Comparison of ENCODE assay signal across 19 cellular contexts in the genomic region with DNA sequence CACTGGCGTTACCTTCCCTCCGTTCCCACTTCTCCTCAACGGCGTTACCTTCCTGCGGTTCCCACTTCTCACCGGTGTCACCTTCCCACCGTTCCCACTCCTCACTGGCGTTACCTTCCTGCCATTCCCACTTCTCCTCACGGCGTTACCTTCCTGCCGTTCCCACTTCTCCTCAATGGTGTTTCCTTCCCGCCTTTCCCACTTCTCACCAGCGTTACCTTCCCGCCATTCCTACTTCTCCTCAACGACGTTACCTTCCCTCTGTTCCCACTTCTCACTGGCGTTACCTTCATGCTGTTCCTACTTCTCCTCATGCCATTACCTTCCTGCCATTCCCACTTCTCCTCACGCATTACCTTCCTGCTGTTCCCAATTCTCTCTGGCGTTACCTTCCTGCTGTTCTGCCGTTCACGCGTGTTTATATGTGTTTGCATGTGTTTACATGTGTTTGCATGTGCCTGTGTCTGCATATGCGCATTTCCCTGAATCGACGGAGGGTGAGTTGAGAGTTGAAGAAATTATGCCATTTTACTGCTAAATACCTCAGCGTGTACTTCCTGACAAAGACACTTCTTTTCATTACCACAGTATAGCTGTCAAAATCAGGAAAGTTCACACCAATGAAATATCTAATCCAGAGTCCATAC. TPM values are rescaled to one million over a fixed set of nuclear protein-coding genes. Genes with fewer than 3 reads are reported as not detected.
DNase-seq lines count a peak whose midpoint lies in the region; ATAC-seq, FAIRE-seq and TF ChIP-seq lines count a peak whose summit lies in the region.
"Had no signal": no experiment of that assay in that cellular context is flagged by ENCODE, and none has a peak within 500 bp of the region (broad histone marks: within the 10 kb centered on the region; RNA-seq: fewer than 3 reads in every experiment).

No MANE protein-coding gene starts in this region.

- peaks cover 7 to 24% (median 16%) of the 10 kb centered on the region in 4 donors for H3K4me1 Mint-ChIP-seq in CD4-positive, CD25-positive, alpha-beta regulatory T cell
- peaks cover 16 to 22% (median 21%) of the 10 kb centered on the region in 4 donors for H3K4me1 Mint-ChIP-seq in naive thymus-derived CD8-positive, alpha-beta T cell

- H3K27me3 Mint-ChIP-seq in CD4-positive, CD25-positive, alpha-beta regulatory T cell = peaks cover 17% of the 10 kb centered on the region
- peaks cover 17 to 27% (median 21%) of the 10 kb centered on the region in 5 donors for H3K27me3 Mint-ChIP-seq in naive thymus-derived CD8-positive, alpha-beta T cell

- H3K4me2 ChIP-seq in endothelial cell of umbilical vein (ENCODE audit: insufficient read depth, low read length) = no peak overlapping the region
- H3K4me2 ChIP-seq: smooth muscle cell had no signal

- DNase-seq in CD4-positive, CD25-positive, alpha-beta regulatory T cell = peak in 1 of 3 donors; percentile 18
- peak; percentile 74 for DNase-seq in HEK293T (ENCODE audit: extremely low spot score)
- peak; percentile 9 for DNase-seq in endothelial cell of umbilical vein (ENCODE audit: low read depth, low spot score)
- DNase-seq in naive thymus-derived CD8-positive, alpha-beta T cell = no peak
- DNase-seq in NCI-H526 treated with DMSO at 0.1 percent for 48 hours (lab: John Stamatoyannopoulos, UW) = no peak
- DNase-seq in GM10248 (ENCODE audit: extremely low spot score) = no peak
- no peak for DNase-seq in cerebellum (ENCODE audit: low spot score)
- DNase-seq: activated CD4-positive, alpha-beta T cell treated with anti-CD3 and anti-CD28 coated beads for 4 hours; amniotic stem cell; CD8-positive, alpha-beta memory T cell; DMS79 treated with DMSO at 0.1 percent for 48 hours; Karpas-422; NCI-H1092 treated with DMSO at 0.1 percent for 48 hours; NCI-H2107; SHP77 had no signal

- H3K9me3 ChIP-seq in CD4-positive, CD25-positive, alpha-beta regulatory T cell (ENCODE audit: control insufficient read depth in 2 of 2, low read length in 2 of 2) = no peaks in the 10 kb centered on the region
- H3K9me3 ChIP-seq in endothelial cell of umbilical vein (replicated peaks; ENCODE audit: control insufficient read depth, insufficient read depth, low read length) = no peaks in the 10 kb centered on the region

- H3K27me3 ChIP-seq in CD4-positive, CD25-positive, alpha-beta regulatory T cell (ENCODE audit: control insufficient read depth, insufficient read depth, low read length) = peaks cover 5% of the 10 kb centered on the region
- peaks cover 2% of the 10 kb centered on the region in 2 experiments for H3K27me3 ChIP-seq in endothelial cell of umbilical vein (ENCODE audit: control insufficient read depth in 2 of 2, insufficient read depth in 2 of 2, low read length in 2 of 2)

- peaks cover 0 to 4% (median 0%) of the 10 kb centered on the region in 7 donors for H3K9me3 Mint-ChIP-seq in CD4-positive, CD25-positive, alpha-beta regulatory T cell
- H3K9me3 Mint-ChIP-seq in naive thymus-derived CD8-positive, alpha-beta T cell = peaks cover 0 to 5% (median 0%) of the 10 kb centered on the region in 9 donors
- H3K9me3 Mint-ChIP-seq: nephron had no signal

- no peak overlapping the region for H3K9ac ChIP-seq in endothelial cell of umbilical vein (replicated peaks; ENCODE audit: extremely low read depth, insufficient read depth, low read length)

- no peaks in the 10 kb centered on the region for H3K36me3 Mint-ChIP-seq in CD4-positive, CD25-positive, alpha-beta regulatory T cell
- H3K36me3 Mint-ChIP-seq in naive thymus-derived CD8-positive, alpha-beta T cell = no peaks in the 10 kb centered on the region

- POLR2A ChIA-PET in HEK293T (lab: Yijun Ruan, JAX) = no interaction called here
- POLR2A ChIA-PET in endothelial cell of umbilical vein (lab: Charles Lee) = no interaction called here
- POLR2A ChIA-PET in naive thymus-derived CD8-positive, alpha-beta T cell (lab: Charles Lee) = no interaction called here
- POLR2A ChIA-PET in GM10248 (lab: Yijun Ruan, JAX) = no interaction called here

- H3K4me3 Mint-ChIP-seq in CD4-positive, CD25-positive, alpha-beta regulatory T cell = peak overlapping the region; percentile 3 to 71 (median 59)
- peak overlapping the region in 6 of 10 donors; percentile 1 to 70 (median 15) for H3K4me3 Mint-ChIP-seq in naive thymus-derived CD8-positive, alpha-beta T cell
- H3K4me3 Mint-ChIP-seq: nephron had no signal

- no peak for TF ChIP-seq CTCF in endothelial cell of umbilical vein (IDR thresholded peaks at IDR 0.05; ENCODE audit: extremely low read depth in 1 of 2, insufficient read depth in 1 of 2, low read depth in 1 of 2, low read length in 2 of 2)
- no peak for TF ChIP-seq CTCF in GM10248 (IDR thresholded peaks at IDR 0.05; ENCODE audit: control extremely low read depth, extremely low read depth, low read depth, missing control alignments)

- no peaks in the 10 kb centered on the region for H4K20me1 ChIP-seq in endothelial cell of umbilical vein (replicated peaks; ENCODE audit: control insufficient read depth, extremely low read depth, insufficient read depth, low read length)

- no peak overlapping the region for H3K27ac ChIP-seq in CD4-positive, CD25-positive, alpha-beta regulatory T cell (ENCODE audit: insufficient read depth, low read length, poor library complexity, severe bottlenecking)
- no peak overlapping the region for H3K27ac ChIP-seq in endothelial cell of umbilical vein (ENCODE audit: insufficient read depth, low read depth, low read length)

- intact Hi-C loops in endothelial cell of umbilical vein (cut with micrococcal nuclease) = no loop called here

- H3K27ac Mint-ChIP-seq in CD4-positive, CD25-positive, alpha-beta regulatory T cell = peak overlapping the region in 1 of 3 donors; percentile 4
- peak overlapping the region in 2 of 10 donors; percentile 38 to 80 for H3K27ac Mint-ChIP-seq in naive thymus-derived CD8-positive, alpha-beta T cell
- H3K27ac Mint-ChIP-seq: nephron had no signal

- dilution Hi-C loops in endothelial cell of umbilical vein (cut with MboI; ENCODE audit: extremely low pct_ligation_motif_present, low sequenced_read_pairs) = no loop called here

- no peak overlapping the region for H3K4me3 ChIP-seq in CD4-positive, CD25-positive, alpha-beta regulatory T cell (ENCODE audit: low read depth, low read length)
- H3K4me3 ChIP-seq in endothelial cell of umbilical vein (replicated peaks in 1 of 3; ENCODE audit: insufficient read depth in 1 of 3, low read depth in 1 of 3, low read length in 3 of 3) = peak overlapping the region in 1 of 3 experiments; percentile 41
- H3K4me3 ChIP-seq: smooth muscle cell had no signal

- BruUV-seq in endothelial cell of umbilical vein (replicated peaks; lab: Mats Ljungman, UMichigan) = no TSS peak

- peaks cover 3% of the 10 kb centered on the region for H3K4me1 ChIP-seq in CD4-positive, CD25-positive, alpha-beta regulatory T cell (ENCODE audit: control insufficient read depth, insufficient read depth, low read length, poor library complexity, severe bottlenecking)
- H3K4me1 ChIP-seq in endothelial cell of umbilical vein (ENCODE audit: control insufficient read depth, extremely low read depth, insufficient read depth, low read length) = no peaks in the 10 kb centered on the region

- ATAC-seq in CD4-positive, CD25-positive, alpha-beta regulatory T cell (ENCODE audit: low read depth in 2 of 2) = no peak
- no peak for ATAC-seq in naive thymus-derived CD8-positive, alpha-beta T cell
- ATAC-seq in GM21717 (IDR thresholded peaks at IDR 0.05; ENCODE audit: unreplicated experiment) = no peak

- CTCF ChIA-PET in HEK293T (lab: Yijun Ruan, JAX) (no interaction called here), endothelial cell of umbilical vein (lab: Charles Lee) (no interaction called here), GM10248 (lab: Yijun Ruan, JAX) (interaction anchor here (0.6 kb wide), 1 partner anchor 14 kb away, joined by 3 read pairs; no protein-coding TSS in a partner anchor)

- no peak for TF ChIP-seq POLR2A in endothelial cell of umbilical vein (IDR thresholded peaks at IDR 0.05; ENCODE audit: low read depth, low read length)

- H3K36me3 ChIP-seq in CD4-positive, CD25-positive, alpha-beta regulatory T cell (ENCODE audit: control insufficient read depth, insufficient read depth, low read length) = no peaks in the 10 kb centered on the region
- H3K36me3 ChIP-seq in endothelial cell of umbilical vein (ENCODE audit: control insufficient read depth in 2 of 2, extremely low read depth in 1 of 2, insufficient read depth in 2 of 2, low read length in 2 of 2) = no peaks in the 10 kb centered on the region

- no peaks in the 10 kb centered on the region for H3K9me1 ChIP-seq in endothelial cell of umbilical vein (replicated peaks; ENCODE audit: control insufficient read depth, extremely low read depth, insufficient read depth, low read length)

- no peak for FAIRE-seq in endothelial cell of umbilical vein (lab: Jason Lieb, UNC)
- FAIRE-seq: TTC549 had no signal

- no peaks in the 10 kb centered on the region for H3K79me2 ChIP-seq in endothelial cell of umbilical vein (ENCODE audit: control insufficient read depth, insufficient read depth, low read length)

- H2AFZ ChIP-seq in endothelial cell of umbilical vein (ENCODE audit: low read depth, low read length) = peak overlapping the region; percentile 3

TF ChIP-seq in HEK293T, 16 proteins besides CTCF, POLR2A, EP300 and RAD21:
- peak; percentile 100 for TF ChIP-seq L3MBTL2 (conservative IDR thresholded peaks at IDR 0.05)
- TF ChIP-seq ELF4 (IDR thresholded peaks at IDR 0.05) = no peak
- peak; percentile 78 for TF ChIP-seq CTBP1 (IDR thresholded peaks at IDR 0.05; ENCODE audit: borderline replicate concordance)
TF ChIP-seq in HEK293T: peak in this region for 2.

TF ChIP-seq in endothelial cell of umbilical vein, 7 proteins besides CTCF, POLR2A, EP300 and RAD21 (continues in another document):
- TF ChIP-seq POLR2AphosphoS5 (IDR thresholded peaks at IDR 0.05; ENCODE audit: insufficient read depth, low read depth, low read length) (no peak), MAX (IDR thresholded peaks at IDR 0.05; ENCODE audit: insufficient read depth, insufficient read length) (no peak), FOS (IDR thresholded peaks at IDR 0.05; ENCODE audit: borderline replicate concordance, insufficient read depth, low read length) (no peak)

RNA-seq across cellular contexts. Expression of gene CFAP46, which starts 23.2 kb away (rescaled TPM):
- not detected for total RNA-seq in CD4-positive, CD25-positive, alpha-beta regulatory T cell
- not detected for polyA plus RNA-seq in CD4-positive, CD25-positive, alpha-beta regulatory T cell
- total RNA-seq in endothelial cell of umbilical vein (0.75 and 1.1 TPM in 2 replicates), cerebellum (5.2 TPM)
- polyA plus RNA-seq in endothelial cell of umbilical vein = 0.88 and 0.98 TPM in 2 replicates
- polyA plus RNA-seq in endothelial cell of umbilical vein (2011; cell fraction: cytosol; rRNA removed) = 1.2 TPM in 2 replicates
- 0.98 and 1.1 TPM in 2 replicates for polyA plus RNA-seq in endothelial cell of umbilical vein (2011; cell fraction: nucleus; rRNA removed)
- 1.4 and 1.6 TPM in 2 replicates for polyA plus RNA-seq in endothelial cell of umbilical vein (2012)
- polyA minus RNA-seq in endothelial cell of umbilical vein = 0.56 and 0.85 TPM in 2 replicates
- not detected for polyA minus RNA-seq in endothelial cell of umbilical vein (2011; cell fraction: cytosol; rRNA and poly(A)+ RNA removed)
- polyA minus RNA-seq in endothelial cell of umbilical vein (2011; cell fraction: nucleus; rRNA and poly(A)+ RNA removed) = 0.38 and 0.72 TPM in 2 replicates
- total RNA-seq in naive thymus-derived CD8-positive, alpha-beta T cell = not detected
- polyA plus RNA-seq in naive thymus-derived CD8-positive, alpha-beta T cell = not detected
- polyA plus RNA-seq: CD8-positive, alpha-beta memory T cell had no signal

Comparison
In these comparisons a context has a peak if more than half of its experiments do, and no peak if none do; other contexts are left out.
1. DNase-seq: peak in HEK293T (single experiment) and endothelial cell of umbilical vein (single experiment); none in naive thymus-derived CD8-positive, alpha-beta T cell (0 of 10), NCI-H526 treated with DMSO at 0.1 percent for 48 hours (single experiment), GM10248 (single experiment) and cerebellum (single experiment).